ENCODE assay signal across 8 cellular contexts in genomic region chr3:184017672-184018423, GRCh38. TPM values are rescaled to one million over a fixed set of nuclear protein-coding genes. Genes with fewer than 3 reads are reported as not detected.
DNase-seq lines count a peak whose midpoint lies in the region; ATAC-seq, FAIRE-seq and TF ChIP-seq lines count a peak whose summit lies in the region.

TSS of gene ABCC5 (minus strand) at chr3:184017884. CDS start at chr3:184014392, 3,492 bp downstream.

- H3K9me3 ChIP-seq in BE2C = no peaks in the 10 kb centered on the region

- H3K27me3 ChIP-seq in BE2C = no peaks in the 10 kb centered on the region

- H3K4me3 ChIP-seq in BE2C (ENCODE audit: low read depth, low read length) (peak within 1 kb of the TSS; percentile 98), coronary artery (peak within 1 kb of the TSS; percentile 97)

- peaks cover 13% of the 10 kb centered on the region for H3K4me1 ChIP-seq in BE2C

- FAIRE-seq in GM19239 (lab: Jason Lieb, UNC) = peak; percentile 65

- ATAC-seq in HG03457 (IDR thresholded peaks at IDR 0.05; ENCODE audit: unreplicated experiment) (peak; percentile 96), left lobe of liver (peak; percentile 98)

- peak; percentile 96 for DNase-seq in BE2C
- DNase-seq in GM19239 (ENCODE audit: insufficient read length, low spot score) = peak; percentile 92
- peak; percentile 95 to 98 for DNase-seq in NCI-H524 (lab: John Stamatoyannopoulos, UW)
- DNase-seq in activated CD4-positive, alpha-beta T cell treated with anti-CD3 and anti-CD28 coated beads for 48 hours = peak; percentile 87
- peak; percentile 92 for DNase-seq in coronary artery (ENCODE audit: low spot score)
- DNase-seq in left lobe of liver (ENCODE audit: low spot score) = peak; percentile 94
- peak; percentile 76 for DNase-seq in stimulated activated CD4-positive, alpha-beta T cell treated with anti-CD3 and anti-CD28 coated beads, Interleukin-2, amount 100 ng/mL, for 4 hours (ENCODE audit: low read depth)

- peak within 1 kb of the TSS; percentile 66 to 84 for H3K27ac ChIP-seq in coronary artery

- TF ChIP-seq CTCF in BE2C (IDR thresholded peaks at IDR 0.05; ENCODE audit: low read depth, low read length) (no peak; the same call in 1 of the 2 replicates), coronary artery (IDR thresholded peaks at IDR 0.05) (peak; percentile 14)

- peaks cover 14% of the 10 kb centered on the region for H3K36me3 ChIP-seq in BE2C

RNA-seq across cellular contexts. Expression of gene ABCC5, which starts in this region (rescaled TPM):
- 42.5 TPM for polyA plus RNA-seq in BE2C (2012; ENCODE audit: insufficient read depth, insufficient read length, low read depth)
- 7.2 TPM for total RNA-seq in left lobe of liver

Comparison
In these comparisons a context has a peak if more than half of its experiments do, and no peak if none do; other contexts are left out.
1. Peak in every context shown above with its lines: DNase-seq, ATAC-seq, H3K4me3 ChIP-seq and H3K27ac ChIP-seq.